Comparison of ENCODE assay signal across 15 cellular contexts in the genomic region with DNA sequence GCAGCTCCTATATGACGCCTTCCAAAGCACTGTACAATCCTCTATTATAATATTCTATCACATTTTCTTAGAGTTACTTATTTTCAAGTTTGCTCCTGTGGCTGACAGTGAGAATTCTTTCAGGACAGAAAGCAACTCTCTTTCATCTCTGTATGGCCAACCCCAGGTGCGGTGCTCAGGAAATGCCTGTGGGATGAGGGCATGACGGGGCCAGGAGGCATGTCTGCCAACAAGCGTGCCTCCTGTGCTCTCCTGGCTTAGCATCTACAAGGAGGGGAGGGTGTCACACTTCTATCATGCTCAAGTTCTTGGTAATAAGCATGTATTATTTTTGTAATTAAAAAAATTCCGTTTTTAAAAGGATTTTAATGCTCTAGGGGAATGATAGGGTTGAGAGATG. TPM values are rescaled to one million over a fixed set of nuclear protein-coding genes. Genes with fewer than 3 reads are reported as not detected.
A peak's percentile ranks its signal among the peaks of the same experiment; 100 is the strongest.
DNase-seq lines count a peak whose midpoint lies in the region; ATAC-seq, FAIRE-seq and TF ChIP-seq lines count a peak whose summit lies in the region.
"Had no signal": no experiment of that assay in that cellular context is flagged by ENCODE, and none has a peak within 500 bp of the region (broad histone marks: within the 10 kb centered on the region; RNA-seq: fewer than 3 reads in every experiment).

No MANE protein-coding gene starts in this region.

- DNase-seq in IMR-90 = peak; percentile 37
- no peak for DNase-seq in adipocyte (ENCODE audit: low read depth)
- DNase-seq in keratinocyte (ENCODE audit: low read depth, low spot score) = peak; percentile 68
- no peak for DNase-seq in transverse colon
- no peak for DNase-seq in amniotic stem cell (lab: John Stamatoyannopoulos, UW)
- no peak for DNase-seq in Right ventricle myocardium inferior (ENCODE audit: missing footprints)
- no peak for DNase-seq in foreskin melanocyte
- DNase-seq: activated effector memory CD4-positive, alpha-beta T cell treated with anti-CD3 and anti-CD28 coated beads, Interleukin-2, amount 50 U/mL, for 16 hours; DND-41; MV-4-11; NCI-H524; SIG-M5; substantia nigra had no signal

- CTCF ChIA-PET in IMR-90 (lab: Yijun Ruan, JAX) = no interaction called here

- H3K36me3 ChIP-seq in IMR-90 (ENCODE audit: control insufficient read depth, insufficient read depth, low read length) = peaks cover 25% of the 10 kb centered on the region
- H3K36me3 ChIP-seq in adipocyte (ENCODE audit: control insufficient read depth, insufficient read depth, low read length, severe bottlenecking) = peaks cover 41% of the 10 kb centered on the region
- H3K36me3 ChIP-seq in keratinocyte (ENCODE audit: control insufficient read depth in 2 of 2, extremely low read depth in 1 of 2, insufficient read depth in 2 of 2, low read length in 2 of 2) = peaks cover 24 to 35% of the 10 kb centered on the region in 2 experiments
- peaks cover 0 to 35% (median 10%) of the 10 kb centered on the region in 4 donors for H3K36me3 ChIP-seq in transverse colon

- no peak for TF ChIP-seq CTCF in IMR-90 (conservative IDR thresholded peaks at IDR 0.05; ENCODE audit: low read depth, low read length)
- TF ChIP-seq CTCF in keratinocyte (optimal IDR thresholded peaks at IDR 0.05 in 1 of 3, IDR thresholded peaks at IDR 0.05 in 1 of 3, conservative IDR thresholded peaks at IDR 0.05 in 1 of 3; ENCODE audit: extremely low read depth in 1 of 3, insufficient read depth in 2 of 3, low read length in 3 of 3) = no peak
- TF ChIP-seq CTCF in transverse colon (IDR thresholded peaks at IDR 0.05) = no peak

- H3K9me3 ChIP-seq in IMR-90 (ENCODE audit: control insufficient read depth, insufficient read depth, low read length) (no peaks in the 10 kb centered on the region), adipocyte (ENCODE audit: control insufficient read depth, low read length) (no peaks in the 10 kb centered on the region), keratinocyte (ENCODE audit: control insufficient read depth, low read depth, low read length) (no peaks in the 10 kb centered on the region), transverse colon (no peaks in the 10 kb centered on the region)

- H4K91ac ChIP-seq in IMR-90 (ENCODE audit: insufficient read depth, low read depth, low read length) = peak overlapping the region; percentile 78

- H3K4me1 ChIP-seq in IMR-90 (ENCODE audit: control insufficient read depth, insufficient read depth, low read length) (peaks cover 33% of the 10 kb centered on the region), adipocyte (ENCODE audit: control insufficient read depth, insufficient read depth, low read length) (peaks cover 35% of the 10 kb centered on the region), keratinocyte (ENCODE audit: control insufficient read depth, extremely low read depth, insufficient read depth, low read length) (peaks cover 65% of the 10 kb centered on the region), transverse colon (peaks cover 18 to 46% (median 36%) of the 10 kb centered on the region in 4 donors)

- H3K9me1 ChIP-seq in IMR-90 (ENCODE audit: insufficient read depth, low read length) = peaks cover 50% of the 10 kb centered on the region
- peaks cover 4% of the 10 kb centered on the region for H3K9me1 ChIP-seq in keratinocyte (ENCODE audit: control insufficient read depth, extremely low read depth, insufficient read depth, low read length)

- H3K4ac ChIP-seq in IMR-90 (ENCODE audit: low read depth, low read length) = peak overlapping the region; percentile 92

- peaks cover 41 to 86% of the 10 kb centered on the region in 2 experiments for H3K79me1 ChIP-seq in IMR-90 (ENCODE audit: low read depth in 1 of 2, low read length in 2 of 2)

- peaks cover 71% of the 10 kb centered on the region for H3K79me2 ChIP-seq in keratinocyte (ENCODE audit: control insufficient read depth, insufficient read depth, low read length)

- dilution Hi-C loops in IMR-90 (cut with HindIII; ENCODE audit: low sequenced_read_pairs, unreplicated experiment) = no loop called here
- dilution Hi-C loops in keratinocyte (cut with MboI; ENCODE audit: extremely low pct_ligation_motif_present, low sequenced_read_pairs) = no loop called here

- H3K27me3 ChIP-seq in IMR-90 (ENCODE audit: control insufficient read depth, insufficient read depth, low read length) (no peaks in the 10 kb centered on the region), adipocyte (replicated peaks; ENCODE audit: control insufficient read depth, insufficient read depth, low read length) (no peaks in the 10 kb centered on the region), keratinocyte (ENCODE audit: control insufficient read depth, extremely low read depth, insufficient read depth, low read length) (no peaks in the 10 kb centered on the region), transverse colon (no peaks in the 10 kb centered on the region)

- H3K4me3 ChIP-seq in IMR-90 (ENCODE audit: insufficient read depth, low read depth, low read length) (no peak overlapping the region), adipocyte (ENCODE audit: low read length) (peak overlapping the region; percentile 68), keratinocyte (ENCODE audit: control insufficient read depth in 2 of 3, extremely low read depth in 1 of 3, insufficient read depth in 2 of 3, low read depth in 1 of 3, low read length in 3 of 3) (peak overlapping the region in 2 of 3 experiments; percentile 40 to 58), transverse colon (no peak overlapping the region)

- no CpG with 5 or more reads among the region's 5 CpGs for WGBS in IMR-90 (ENCODE audit: extremely low coverage in 2 of 2, insufficient read length in 1 of 2), 2 experiments
- 82 to 90% methylated on average over 2 to 5 of the region's 5 CpGs for WGBS in transverse colon (ENCODE audit: low coverage in 1 of 2), 2 donors

- no TSS peak for BruUV-seq in IMR-90 (replicated peaks; lab: Mats Ljungman, UMichigan)

- H3K9ac ChIP-seq in IMR-90 (ENCODE audit: low read depth, low read length) (no peak overlapping the region; the same call in 1 of the 2 replicates), adipocyte (ENCODE audit: low read length) (peak overlapping the region; percentile 67), keratinocyte (ENCODE audit: control insufficient read depth, extremely low read depth, insufficient read depth, low read length) (peak overlapping the region; percentile 71)

- H3K18ac ChIP-seq in IMR-90 (ENCODE audit: low read depth, low read length) = peak overlapping the region; percentile 74

- TF ChIP-seq POLR2A in IMR-90 (IDR thresholded peaks at IDR 0.05; ENCODE audit: low read depth, low read length) (no peak), transverse colon (IDR thresholded peaks at IDR 0.05) (no peak)

- peak overlapping the region; percentile 97 for H2BK5ac ChIP-seq in IMR-90 (ENCODE audit: low read depth, low read length, poor library complexity, severe bottlenecking)

- no peak overlapping the region for H3K56ac ChIP-seq in IMR-90 (ENCODE audit: extremely low read depth, insufficient read depth, low read length)

- peak overlapping the region; percentile 91; the same call in 1 of the 2 replicates for H3K23ac ChIP-seq in IMR-90 (ENCODE audit: low read depth, low read length)

- H3K4me2 ChIP-seq in IMR-90 (ENCODE audit: low read depth, low read length) = peak overlapping the region; percentile 88
- peak overlapping the region; percentile 88 for H3K4me2 ChIP-seq in keratinocyte (ENCODE audit: control insufficient read depth, extremely low read depth, insufficient read depth, low read depth, low read length)

- H3K14ac ChIP-seq in IMR-90 (replicated peaks; ENCODE audit: low read depth, low read length) = peak overlapping the region; percentile 85

- peak; percentile 73 for FAIRE-seq in keratinocyte (lab: Jason Lieb, UNC)
- FAIRE-seq: colon had no signal

- H2AK5ac ChIP-seq in IMR-90 (ENCODE audit: low read depth, low read length) = peak overlapping the region; percentile 98

- in situ Hi-C loops in IMR-90 (cut with MboI; ENCODE audit: low sequenced_read_pairs) = no loop called here
- in situ Hi-C loops in transverse colon (cut with MboI; ENCODE audit: low pct_ligation_motif_present in 1 of 4, low pct_unique_long_range_greater_than_20kb in 1 of 4, low sequenced_read_pairs in 3 of 4) = no loop called here

- peak overlapping the region; percentile 92 for H2BK120ac ChIP-seq in IMR-90 (ENCODE audit: low read depth, low read length)

- intact Hi-C loops in IMR-90 (cut with micrococcal nuclease) (no loop called here), transverse colon (cut with DNase I; ENCODE audit: low total_unique reads) (loop anchor here (1.0 kb wide), 1 partner anchor 34 kb away; no protein-coding TSS in a partner anchor), Right ventricle myocardium inferior (cut with DNase I) (no loop called here)

- H2AK9ac ChIP-seq in IMR-90 (replicated peaks; ENCODE audit: low read depth, low read length, poor library complexity) = no peak overlapping the region

- no peak for TF ChIP-seq EP300 in transverse colon (IDR thresholded peaks at IDR 0.05; ENCODE audit: low read depth)

- no peak for TF ChIP-seq RAD21 in IMR-90 (IDR thresholded peaks at IDR 0.05; ENCODE audit: low read length)

- ATAC-seq in IMR-90 (ENCODE audit: low read depth) (no peak), HG03521 (IDR thresholded peaks at IDR 0.05; ENCODE audit: unreplicated experiment) (no peak), Right ventricle myocardium inferior (no peak)

- peaks cover 46% of the 10 kb centered on the region for H4K20me1 ChIP-seq in IMR-90 (ENCODE audit: insufficient read depth, low read length)
- peaks cover 6% of the 10 kb centered on the region for H4K20me1 ChIP-seq in keratinocyte (ENCODE audit: control insufficient read depth, extremely low read depth, insufficient read depth, low read length)

- POLR2A ChIA-PET in IMR-90 (lab: Charles Lee; ENCODE audit: unreplicated experiment) = no interaction called here

- H2AFZ ChIP-seq in IMR-90 (replicated peaks; ENCODE audit: low read length, poor library complexity) (no peak overlapping the region), keratinocyte (ENCODE audit: control insufficient read depth, low read length) (no peak overlapping the region)

- peak overlapping the region; percentile 7 to 85; a peak in 3 of 4 replicates for H4K8ac ChIP-seq in IMR-90 (ENCODE audit: low read depth in 2 of 2, low read length in 2 of 2)

- peak overlapping the region; percentile 89 for H4K5ac ChIP-seq in IMR-90 (ENCODE audit: low read depth, low read length)

- H3K27ac ChIP-seq in IMR-90 (ENCODE audit: insufficient read depth, low read length) (peak overlapping the region; percentile 78; the same call in 1 of the 2 replicates), keratinocyte (ENCODE audit: control insufficient read depth, insufficient read depth, low read length) (peak overlapping the region; percentile 93), transverse colon (peak overlapping the region in 3 of 4 donors; percentile 73 to 79 (median 77))

- H2BK15ac ChIP-seq in IMR-90 (ENCODE audit: low read depth, low read length) = peak overlapping the region; percentile 82; the same call in 2 of the 3 replicates

- peak overlapping the region; percentile 96 for H2BK20ac ChIP-seq in IMR-90 (ENCODE audit: low read depth, low read length)

RNA-seq across cellular contexts. Expression of a gene that starts 11.4 kb away (rescaled TPM):
- total RNA-seq in IMR-90 (2012; rRNA removed) (43.7 and 52.8 TPM in 2 replicates), transverse colon (10 to 100 TPM; 15.5 to 54.6 (median 45.9) TPM), Right ventricle myocardium inferior (41.7 TPM)
- polyA plus RNA-seq in IMR-90 (2012; rRNA removed) (87.9 and 102 TPM in 2 replicates), keratinocyte (103 to 136 TPM (median 133 TPM) in 3 replicates)
- polyA plus RNA-seq in IMR-90 (2012; cell fraction: cytosol; rRNA removed) = 107 and 112 TPM in 2 replicates
- polyA plus RNA-seq in IMR-90 (2012; cell fraction: nucleus; rRNA removed; ENCODE audit: low replicate concordance) = 25.7 and 42.9 TPM in 2 replicates
- 45.9 TPM for polyA plus RNA-seq in keratinocyte (2011; ENCODE audit: low read depth)
- polyA plus RNA-seq in keratinocyte (2011; cell fraction: cytosol; rRNA removed) = 88.9 and 109 TPM in 2 replicates
- polyA plus RNA-seq in keratinocyte (2011; cell fraction: nucleus; rRNA removed) = 49.1 and 53.5 TPM in 2 replicates
- 77.7 and 139 TPM in 2 replicates for polyA plus RNA-seq in keratinocyte (2012; ENCODE audit: low replicate concordance)
- 33.2 to 34.7 TPM (median 34.0 TPM) in 3 replicates for polyA minus RNA-seq in keratinocyte
- 33.4 TPM for polyA minus RNA-seq in keratinocyte (2011; cell fraction: cytosol; rRNA and poly(A)+ RNA removed)
- polyA minus RNA-seq in keratinocyte (2011; cell fraction: nucleus; rRNA and poly(A)+ RNA removed) = 12.3 and 12.7 TPM in 2 replicates

RNA-seq across cellular contexts. Expression of a gene that starts 11.5 kb away (rescaled TPM):
- total RNA-seq in IMR-90 (2012; rRNA removed) (12.2 and 12.8 TPM in 2 replicates), transverse colon (100 to 1,000 TPM in 2 of 4 donors, 10 to 100 TPM in 2; 35.0 to 258 (median 89.4) TPM), Right ventricle myocardium inferior (44.5 TPM)
- polyA plus RNA-seq in IMR-90 (2012; rRNA removed) (42.6 and 45.6 TPM in 2 replicates), keratinocyte (64.8 to 110 TPM (median 80.8 TPM) in 3 replicates)
- polyA plus RNA-seq in IMR-90 (2012; cell fraction: cytosol; rRNA removed) = 18.6 and 55.2 TPM in 2 replicates
- 129 TPM in 2 replicates for polyA plus RNA-seq in IMR-90 (2012; cell fraction: nucleus; rRNA removed; ENCODE audit: low replicate concordance)
- 28.5 TPM for polyA plus RNA-seq in keratinocyte (2011; ENCODE audit: low read depth)
- polyA plus RNA-seq in keratinocyte (2011; cell fraction: cytosol; rRNA removed) = 66.2 and 76.7 TPM in 2 replicates
- polyA plus RNA-seq in keratinocyte (2011; cell fraction: nucleus; rRNA removed) = 203 and 247 TPM in 2 replicates
- 54.7 and 68.7 TPM in 2 replicates for polyA plus RNA-seq in keratinocyte (2012; ENCODE audit: low replicate concordance)
- 151 to 266 TPM (median 170 TPM) in 3 replicates for polyA minus RNA-seq in keratinocyte
- polyA minus RNA-seq in keratinocyte (2011; cell fraction: cytosol; rRNA and poly(A)+ RNA removed) = 121 TPM
- 107 and 122 TPM in 2 replicates for polyA minus RNA-seq in keratinocyte (2011; cell fraction: nucleus; rRNA and poly(A)+ RNA removed)

RNA-seq across cellular contexts. Expression of a gene that starts 42.8 kb away (rescaled TPM):
- total RNA-seq in IMR-90 (2012; rRNA removed) = not detected in 2 replicates
- not detected in 2 replicates for polyA plus RNA-seq in IMR-90 (2012; rRNA removed)
- polyA plus RNA-seq in IMR-90 (2012; cell fraction: cytosol; rRNA removed) = 0.01 TPM in 1 of 2 replicates, not detected in the other
- polyA plus RNA-seq in IMR-90 (2012; cell fraction: nucleus; rRNA removed; ENCODE audit: low replicate concordance) = 0.10 and 0.24 TPM in 2 replicates
- polyA plus RNA-seq in keratinocyte = 0.04 TPM in 1 of 3 replicates, not detected in the others
- not detected for polyA plus RNA-seq in keratinocyte (2011; ENCODE audit: low read depth)
- not detected in 2 replicates for polyA plus RNA-seq in keratinocyte (2011; cell fraction: cytosol; rRNA removed)
- 0.05 TPM in 1 of 2 replicates, not detected in the other for polyA plus RNA-seq in keratinocyte (2011; cell fraction: nucleus; rRNA removed)
- 0.05 TPM in 1 of 2 replicates, not detected in the other for polyA plus RNA-seq in keratinocyte (2012; ENCODE audit: low replicate concordance)
- not detected in 3 replicates for polyA minus RNA-seq in keratinocyte
- not detected for polyA minus RNA-seq in keratinocyte (2011; cell fraction: cytosol; rRNA and poly(A)+ RNA removed)
- not detected in 2 replicates for polyA minus RNA-seq in keratinocyte (2011; cell fraction: nucleus; rRNA and poly(A)+ RNA removed)
- 10 to 100 TPM in 1 of 4 donors, 1 to 10 TPM in 2, not detected in 1; 1.6 to 19.8 (median 4.9) TPM for total RNA-seq in transverse colon
- 0.27 TPM for total RNA-seq in Right ventricle myocardium inferior

Comparison
In these comparisons a context has a peak if more than half of its experiments do, and no peak if none do; other contexts are left out.
1. DNase-seq: peak in IMR-90 (single experiment) and keratinocyte (single experiment); none in adipocyte (single experiment), transverse colon (single experiment), amniotic stem cell (single experiment), Right ventricle myocardium inferior (single experiment) and foreskin melanocyte (single experiment).
2. H3K4me3 ChIP-seq: peak in adipocyte (single experiment) and keratinocyte (2 of 3); none in IMR-90 (single experiment) and transverse colon (0 of 4).
3. Peak in every context shown above with its lines, with median percentiles within 50 percentile points of each other: H3K27ac ChIP-seq.